8 cellular contexts compared by ENCODE assay signal in the genomic region with DNA sequence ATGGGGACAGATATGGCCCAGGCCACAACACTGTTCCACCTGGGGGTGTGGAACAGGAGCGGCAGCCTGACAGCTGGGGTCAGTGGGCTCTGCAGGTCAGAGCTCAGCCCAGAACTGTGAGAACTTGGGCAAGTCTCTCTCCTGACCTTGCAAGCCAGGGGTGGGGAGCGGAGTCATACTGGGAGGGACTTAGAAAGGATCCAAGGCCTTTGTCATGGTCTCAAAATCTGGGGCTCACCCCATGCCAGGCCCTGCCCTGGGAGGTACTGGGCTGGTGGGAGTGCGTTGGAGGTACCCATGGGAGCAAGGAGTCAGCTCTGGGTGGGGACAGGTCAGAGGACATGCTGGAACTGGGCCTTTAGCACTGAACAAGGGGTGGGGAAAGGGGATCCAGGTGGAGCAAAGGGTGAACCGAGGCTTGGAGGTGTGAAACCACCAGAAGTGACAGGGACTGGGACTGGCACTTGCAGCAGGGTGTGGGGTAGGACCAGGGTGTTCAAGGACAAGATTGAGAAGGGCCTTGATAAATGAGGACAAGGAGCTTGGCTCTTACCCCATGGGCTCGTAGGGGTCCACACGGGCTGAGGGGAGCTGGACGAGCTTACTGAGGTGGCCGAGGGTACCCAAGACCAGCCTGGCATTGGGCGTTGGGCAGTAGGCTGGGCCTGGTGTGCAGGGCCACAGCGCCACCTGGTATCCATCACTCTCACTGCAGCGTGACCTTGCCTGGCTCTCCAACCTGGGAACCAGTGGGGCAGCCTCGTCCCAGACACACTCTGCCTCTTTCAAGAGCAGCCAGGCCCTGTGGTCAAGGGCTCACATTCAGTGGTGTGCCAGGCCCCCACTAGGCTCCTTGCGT. TPM values are rescaled to one million over a fixed set of nuclear protein-coding genes. Genes with fewer than 3 reads are reported as not detected.
DNase-seq lines count a peak whose midpoint lies in the region; ATAC-seq and TF ChIP-seq lines count a peak whose summit lies in the region.

No MANE protein-coding gene starts in this region.

- no peak overlapping the region for H3K4me3 Mint-ChIP-seq in naive thymus-derived CD8-positive, alpha-beta T cell

- H3K4me3 ChIP-seq in esophagus squamous epithelium = no peak overlapping the region

- WGBS in esophagus squamous epithelium, 2 donors = 32 to 33% methylated on average over 2 to 5 of the region's 13 CpGs

- H3K27me3 ChIP-seq in esophagus squamous epithelium = no peaks in the 10 kb centered on the region

- H3K4me1 ChIP-seq in esophagus squamous epithelium = peaks cover 6 to 61% (median 21%) of the 10 kb centered on the region in 3 donors

- POLR2A ChIA-PET in naive thymus-derived CD8-positive, alpha-beta T cell (lab: Charles Lee) = no interaction called here

- H3K36me3 Mint-ChIP-seq in naive thymus-derived CD8-positive, alpha-beta T cell = peaks cover 0 to 19% (median 3%) of the 10 kb centered on the region in 3 donors

- TF ChIP-seq CTCF in esophagus squamous epithelium (IDR thresholded peaks at IDR 0.05) = peak; percentile 36 to 76 (median 72)

- peak; percentile 64 to 72 for ATAC-seq in naive thymus-derived CD8-positive, alpha-beta T cell
- ATAC-seq in GM19351 (IDR thresholded peaks at IDR 0.05; ENCODE audit: unreplicated experiment) = no peak
- ATAC-seq in HG02938 (IDR thresholded peaks at IDR 0.05; ENCODE audit: unreplicated experiment) = no peak

- peak in 1 of 4 donors; percentile 10 for TF ChIP-seq POLR2A in esophagus squamous epithelium (IDR thresholded peaks at IDR 0.05)

- H3K36me3 ChIP-seq in esophagus squamous epithelium = peaks cover 4 to 25% (median 6%) of the 10 kb centered on the region in 3 donors

- peak overlapping the region in 4 of 10 donors; percentile 35 to 87 (median 68) for H3K27ac Mint-ChIP-seq in naive thymus-derived CD8-positive, alpha-beta T cell

- H3K9me3 ChIP-seq in esophagus squamous epithelium = no peaks in the 10 kb centered on the region

- no peaks in the 10 kb centered on the region for H3K27me3 Mint-ChIP-seq in naive thymus-derived CD8-positive, alpha-beta T cell

- H3K27ac ChIP-seq in esophagus squamous epithelium = peak overlapping the region; percentile 71 to 86 (median 78)

- intact Hi-C loops in esophagus squamous epithelium (cut with DNase I) = no loop called here

- DNase-seq in activated CD8-positive, alpha-beta memory T cell treated with anti-CD3 and anti-CD28 coated beads, Interleukin-2, amount 50 U/mL, for 48 hours = peak; percentile 69
- no peak for DNase-seq in activated CD8-positive, alpha-beta memory T cell treated with anti-CD3 and anti-CD28 coated beads for 24 hours
- DNase-seq in NCI-H1092 treated with DMSO at 0.1 percent for 48 hours (lab: John Stamatoyannopoulos, UW) (peak; percentile 48), esophagus squamous epithelium (lab: John Stamatoyannopoulos, UW) (no peak)
- DNase-seq in activated CD4-positive, alpha-beta T cell treated with anti-CD3 and anti-CD28 coated beads, Interleukin-2, amount 50 U/mL, for 1 hour = peak; percentile 29
- DNase-seq in naive thymus-derived CD8-positive, alpha-beta T cell = peak in 4 of 10 donors; percentile 19 to 31 (median 25)

- H3K9me3 Mint-ChIP-seq in naive thymus-derived CD8-positive, alpha-beta T cell = no peaks in the 10 kb centered on the region

- H3K4me1 Mint-ChIP-seq in naive thymus-derived CD8-positive, alpha-beta T cell = no peaks in the 10 kb centered on the region

RNA-seq across cellular contexts. Expression of a gene that starts 7.4 kb away (rescaled TPM):
- 10 to 100 TPM; 17.9 to 65.2 (median 49.5) TPM for total RNA-seq in esophagus squamous epithelium
- total RNA-seq in naive thymus-derived CD8-positive, alpha-beta T cell = 10 to 100 TPM; 30.9 to 32.3 TPM
- polyA plus RNA-seq in naive thymus-derived CD8-positive, alpha-beta T cell = 10 to 100 TPM; 29.9 to 32.8 (median 32.4) TPM

RNA-seq across cellular contexts. Expression of a gene that starts 23.8 kb away (rescaled TPM):
- 10 to 100 TPM; 22.1 to 34.9 (median 28.4) TPM for total RNA-seq in esophagus squamous epithelium
- total RNA-seq in naive thymus-derived CD8-positive, alpha-beta T cell = 10 to 100 TPM; 25.8 to 29.3 TPM
- 10 to 100 TPM in 2 of 3 donors, 1 to 10 TPM in 1; 7.5 to 13.9 (median 11.2) TPM for polyA plus RNA-seq in naive thymus-derived CD8-positive, alpha-beta T cell

RNA-seq across cellular contexts. Expression of a gene that starts 24.1 kb away (rescaled TPM):
- 100 to 1,000 TPM; 161 to 295 (median 222) TPM for total RNA-seq in esophagus squamous epithelium
- total RNA-seq in naive thymus-derived CD8-positive, alpha-beta T cell = 100 to 1,000 TPM; 171 to 182 TPM
- polyA plus RNA-seq in naive thymus-derived CD8-positive, alpha-beta T cell = 100 to 1,000 TPM; 436 to 513 (median 454) TPM

RNA-seq across cellular contexts. Expression of a gene that starts 36.2 kb away (rescaled TPM):
- 1 to 10 TPM in 2 of 4 donors, under 1 TPM in 2; 0.19 to 2.7 (median 0.73) TPM for total RNA-seq in esophagus squamous epithelium
- total RNA-seq in naive thymus-derived CD8-positive, alpha-beta T cell = not detected
- polyA plus RNA-seq in naive thymus-derived CD8-positive, alpha-beta T cell = not detected

RNA-seq across cellular contexts. Expression of a gene that starts 52.7 kb away (rescaled TPM):
- 10 to 100 TPM; 13.7 to 23.3 (median 16.1) TPM for total RNA-seq in esophagus squamous epithelium
- total RNA-seq in naive thymus-derived CD8-positive, alpha-beta T cell = 10 to 100 TPM; 50.5 to 54.6 TPM
- polyA plus RNA-seq in naive thymus-derived CD8-positive, alpha-beta T cell = 10 to 100 TPM; 24.7 to 30.9 (median 27.6) TPM

Comparison
In these comparisons a context has a peak if more than half of its experiments do, and no peak if none do; other contexts are left out.
1. DNase-seq: peak in activated CD8-positive, alpha-beta memory T cell treated with anti-CD3 and anti-CD28 coated beads, Interleukin-2, amount 50 U/mL, for 48 hours (single experiment), NCI-H1092 treated with DMSO at 0.1 percent for 48 hours (single experiment) and activated CD4-positive, alpha-beta T cell treated with anti-CD3 and anti-CD28 coated beads, Interleukin-2, amount 50 U/mL, for 1 hour (single experiment); none in activated CD8-positive, alpha-beta memory T cell treated with anti-CD3 and anti-CD28 coated beads for 24 hours (single experiment) and esophagus squamous epithelium (single experiment).
2. ATAC-seq: peak in naive thymus-derived CD8-positive, alpha-beta T cell (2 of 2); none in GM19351 (single experiment) and HG02938 (single experiment).